In genomic region chr7:142873281-142873784, GRCh38 we compare ENCODE assay signal across 1 cellular context.
TF ChIP-seq lines count a peak whose summit lies in the region.

No MANE protein-coding gene starts in this region.

TF ChIP-seq in GM12878, 131 proteins besides CTCF, POLR2A, EP300 and RAD21:
- TF ChIP-seq CHD2 (IDR thresholded peaks at IDR 0.05; ENCODE audit: borderline replicate concordance, low read depth, low read length) (no peak), YY1 (IDR thresholded peaks at IDR 0.05; ENCODE audit: low read depth, low read length) (0 out of 2 replicates have a peak, but pooled peaks have one; percentile 23), KLF5 (IDR thresholded peaks at IDR 0.05; ENCODE audit: partially characterized antibody) (no peak), SMC3 (IDR thresholded peaks at IDR 0.05; ENCODE audit: borderline replicate concordance, low read length) (peak; percentile 33), SMARCA5 (IDR thresholded peaks at IDR 0.05) (no peak)
